8 cellular contexts compared by ENCODE assay signal in genomic region chr6:116666869-116667268, GRCh38. TPM values are rescaled to one million over a fixed set of nuclear protein-coding genes. Genes with fewer than 3 reads are reported as not detected.
DNase-seq lines count a peak whose midpoint lies in the region; ATAC-seq, FAIRE-seq and TF ChIP-seq lines count a peak whose summit lies in the region.

No MANE protein-coding gene starts in this region.

- peaks cover 17% of the 10 kb centered on the region for H3K36me3 Mint-ChIP-seq in CD4-positive, CD25-positive, alpha-beta regulatory T cell

- no peaks in the 10 kb centered on the region for H3K9me1 ChIP-seq in K562 (ENCODE audit: control insufficient read depth, insufficient read depth, low read length)

- no peak for TF ChIP-seq CTCF in K562 (IDR thresholded peaks at IDR 0.05 in 2 of 3, conservative IDR thresholded peaks at IDR 0.05 in 1 of 3; ENCODE audit: insufficient read depth in 2 of 3, low read depth in 1 of 3, low read length in 3 of 3)

- H3K27me3 ChIP-seq in CD4-positive, CD25-positive, alpha-beta regulatory T cell (ENCODE audit: control insufficient read depth, insufficient read depth, low read length): no peaks in the 10 kb centered on the region
- H3K27me3 ChIP-seq in K562 (ENCODE audit: control insufficient read depth in 2 of 2, insufficient read depth in 2 of 2, low read length in 2 of 2): no peaks in the 10 kb centered on the region

- BruUV-seq in K562 (replicated peaks; lab: Mats Ljungman, UMichigan): no TSS peak

- TF ChIP-seq EP300 in K562 (IDR thresholded peaks at IDR 0.05; ENCODE audit: low read length): no peak; the same call in 1 of the 2 replicates

- peak overlapping the region; percentile 80 for H3K4me2 ChIP-seq in K562 (ENCODE audit: insufficient read depth, low read length)

- H3K9ac ChIP-seq in K562 (ENCODE audit: insufficient read depth in 1 of 2, low read depth in 2 of 2, low read length in 2 of 2): peak overlapping the region in 1 of 2 experiments; percentile 86; a peak in 3 of 4 replicates

- no peak overlapping the region for H2AFZ ChIP-seq in K562 (ENCODE audit: low read depth, low read length)

- H3K4me3 ChIP-seq in CD4-positive, CD25-positive, alpha-beta regulatory T cell (ENCODE audit: low read depth, low read length): peak overlapping the region; percentile 38
- peak overlapping the region; percentile 41 for H3K4me3 ChIP-seq in K562

- H3K27me3 Mint-ChIP-seq in CD4-positive, CD25-positive, alpha-beta regulatory T cell: peaks cover 14% of the 10 kb centered on the region

- peaks cover 35% of the 10 kb centered on the region for H3K4me1 ChIP-seq in CD4-positive, CD25-positive, alpha-beta regulatory T cell (ENCODE audit: control insufficient read depth, insufficient read depth, low read length, poor library complexity, severe bottlenecking)
- H3K4me1 ChIP-seq in K562 (replicated peaks in 1 of 2; ENCODE audit: control insufficient read depth in 2 of 2, insufficient read depth in 2 of 2, low read length in 2 of 2): peaks cover 5 to 7% of the 10 kb centered on the region in 2 experiments; a peak in 4 of 5 replicates

- peak; percentile 56 for FAIRE-seq in K562 (lab: Jason Lieb, UNC)

- no peaks in the 10 kb centered on the region for H3K9me3 Mint-ChIP-seq in CD4-positive, CD25-positive, alpha-beta regulatory T cell

- POLR2A ChIA-PET in K562 (lab: Yijun Ruan, JAX) (interaction anchor here (0.6 to 2.7 kb wide), 4 partner anchors 15 to 891 kb away, joined by 3 to 15 read pairs (median 4); partner anchors contain the start of gene KPNA5), HEK293T (lab: Yijun Ruan, JAX) (interaction anchor here (0.8 to 0.9 kb wide), 2 partner anchors 13 to 50 kb away, joined by 3 to 4 read pairs; partner anchors contain the start of gene RSPH4A)

- in situ Hi-C loops in K562 (cut with MboI): no loop called here

- H3K27ac Mint-ChIP-seq in CD4-positive, CD25-positive, alpha-beta regulatory T cell: peak overlapping the region in 1 of 3 donors; percentile 16

- no peaks in the 10 kb centered on the region for H3K36me3 ChIP-seq in CD4-positive, CD25-positive, alpha-beta regulatory T cell (ENCODE audit: control insufficient read depth, insufficient read depth, low read length)
- peaks cover 3% of the 10 kb centered on the region; the same call in 2 of the 3 replicates for H3K36me3 ChIP-seq in K562 (ENCODE audit: control insufficient read depth, insufficient read depth, low read length)

- H3K4me1 Mint-ChIP-seq in CD4-positive, CD25-positive, alpha-beta regulatory T cell: peaks cover 27 to 63% (median 51%) of the 10 kb centered on the region in 4 donors

- H3K4me3 Mint-ChIP-seq in CD4-positive, CD25-positive, alpha-beta regulatory T cell: peak overlapping the region; percentile 29 to 98 (median 48)

- ATAC-seq in CD4-positive, CD25-positive, alpha-beta regulatory T cell (ENCODE audit: low read depth in 2 of 2): no peak
- ATAC-seq in GM19452 (IDR thresholded peaks at IDR 0.05; ENCODE audit: unreplicated experiment) (peak; percentile 36), HG03439 (IDR thresholded peaks at IDR 0.05; ENCODE audit: unreplicated experiment) (peak; percentile 52), K562 (peak; percentile 58)

- WGBS in K562 (ENCODE audit: insufficient coverage, low coverage, missing lambda C conversion rate): 0% methylated on average over 1 of the region's 1 CpG

- peaks cover 68% of the 10 kb centered on the region for H3K79me2 ChIP-seq in K562 (ENCODE audit: control insufficient read depth, insufficient read depth, low read length)

- intact Hi-C loops in K562 (cut with micrococcal nuclease): loop anchor here (1.0 to 2.0 kb wide), 2 partner anchors 14 to 390 kb away; partner anchors contain the start of gene KPNA5

- CTCF ChIA-PET in K562 (lab: Yijun Ruan, JAX; ENCODE audit: low intra/inter-chr PET ratio): no interaction called here
- CTCF ChIA-PET in HEK293T (lab: Yijun Ruan, JAX): no interaction called here

- no peaks in the 10 kb centered on the region for H3K9me3 ChIP-seq in CD4-positive, CD25-positive, alpha-beta regulatory T cell (ENCODE audit: control insufficient read depth in 2 of 2, low read length in 2 of 2)
- H3K9me3 ChIP-seq in K562 (replicated peaks; ENCODE audit: control insufficient read depth, insufficient read depth, low read depth, low read length): no peaks in the 10 kb centered on the region

- no peak overlapping the region for H3K27ac ChIP-seq in CD4-positive, CD25-positive, alpha-beta regulatory T cell (ENCODE audit: insufficient read depth, low read length, poor library complexity, severe bottlenecking)
- H3K27ac ChIP-seq in K562 (ENCODE audit: extremely low read depth, low read depth, low read length): peak overlapping the region; percentile 83

- no peak for TF ChIP-seq POLR2A in K562 (conservative IDR thresholded peaks at IDR 0.05)

- H4K20me1 ChIP-seq in K562 (replicated peaks; ENCODE audit: control insufficient read depth, insufficient read depth, low read length): no peaks in the 10 kb centered on the region

- TF ChIP-seq RAD21 in K562 (CRISPR knock-in tag; conservative IDR thresholded peaks at IDR 0.05 in 1 of 2, IDR thresholded peaks at IDR 0.05 in 1 of 2): no peak

- DNase-seq in CD4-positive, CD25-positive, alpha-beta regulatory T cell: peak in 1 of 3 donors; percentile 53
- DNase-seq in K562 (ENCODE audit: extremely low read depth in 1 of 4, low spot score in 3 of 4) (peak in 1 of 4 experiments; percentile 28), NCI-H2107 (lab: John Stamatoyannopoulos, UW) (no peak), HEK293T (ENCODE audit: extremely low spot score) (no peak), NCI-H2171 treated with DMSO at 0.1 percent for 48 hours (lab: John Stamatoyannopoulos, UW) (no peak), dermis blood vessel endothelial cell (no peak)

RNA-seq across cellular contexts. Expression of gene ZUP1, which starts 1.7 kb away (rescaled TPM):
- total RNA-seq in CD4-positive, CD25-positive, alpha-beta regulatory T cell: 16.3 TPM
- 1 to 10 TPM; 5.9 to 7.5 (median 6.6) TPM for polyA plus RNA-seq in CD4-positive, CD25-positive, alpha-beta regulatory T cell
- 23.4 and 99.7 TPM in 2 replicates for total RNA-seq in K562 (2011; cell fraction: chromatin; rRNA removed; ENCODE audit: low replicate concordance)
- total RNA-seq in K562 (2011; cell fraction: nucleolus; rRNA removed): 12.8 and 18.8 TPM in 2 replicates
- 23.4 and 26.0 TPM in 2 replicates for total RNA-seq in K562 (2011; cell fraction: nucleoplasm; rRNA removed)
- 18.3 and 19.1 TPM in 2 replicates for total RNA-seq in K562 (2014; rRNA removed)
- total RNA-seq in K562 (2014; rRNA removed; fragmentation: Illumina TruSeq; extraction: Trizol): 37.7 and 42.9 TPM in 2 replicates
- 28.6 and 31.8 TPM in 2 replicates for total RNA-seq in K562 (2015; rRNA removed; fragmentation: Illumina TruSeq; extraction: Trizol)
- total RNA-seq in K562 (2021): 20.1 and 25.6 TPM in 2 replicates
- polyA plus RNA-seq in K562 (2011; rRNA removed): 35.8 and 39.3 TPM in 2 replicates
- polyA plus RNA-seq in K562 (2011; cell fraction: cytosol; rRNA removed): 4.5 and 8.0 TPM in 2 replicates
- polyA plus RNA-seq in K562 (2011; cell fraction: nucleus; rRNA removed): 31.8 and 55.7 TPM in 2 replicates
- 13.7 and 17.0 TPM in 2 replicates for polyA plus RNA-seq in K562 (2012)
- 27.2 and 31.3 TPM in 2 replicates for polyA plus RNA-seq in K562 (2014; fragmentation: Illumina TruSeq; extraction: Trizol)
- polyA plus RNA-seq in K562 (2014; fragmentation: Nextera tagmentation; extraction: Ambion mirVana): 10 to 100 TPM; 11.8 to 16.2 TPM
- polyA plus RNA-seq in K562 (2014; rRNA removed): 27.5 and 29.7 TPM in 2 replicates
- 23.9 and 31.9 TPM in 2 replicates for polyA minus RNA-seq in K562 (2011; rRNA and poly(A)+ RNA removed)
- 11.1 and 11.2 TPM in 2 replicates for polyA minus RNA-seq in K562 (2011; cell fraction: cytosol; rRNA and poly(A)+ RNA removed)
- polyA minus RNA-seq in K562 (2011; cell fraction: nucleus; rRNA and poly(A)+ RNA removed): 22.1 and 40.3 TPM in 2 replicates
- total RNA-seq in dermis blood vessel endothelial cell: 21.6 and 22.8 TPM in 2 replicates

RNA-seq across cellular contexts. Expression of gene KPNA5, which starts 14.1 kb away (rescaled TPM):
- total RNA-seq in CD4-positive, CD25-positive, alpha-beta regulatory T cell: 28.4 TPM
- 10 to 100 TPM; 11.6 to 13.1 (median 12.0) TPM for polyA plus RNA-seq in CD4-positive, CD25-positive, alpha-beta regulatory T cell
- 4.2 and 13.2 TPM in 2 replicates for total RNA-seq in K562 (2011; cell fraction: chromatin; rRNA removed; ENCODE audit: low replicate concordance)
- 1.2 and 1.3 TPM in 2 replicates for total RNA-seq in K562 (2011; cell fraction: nucleolus; rRNA removed)
- 2.1 and 3.7 TPM in 2 replicates for total RNA-seq in K562 (2011; cell fraction: nucleoplasm; rRNA removed)
- 5.4 and 6.3 TPM in 2 replicates for total RNA-seq in K562 (2014; rRNA removed)
- 9.3 and 9.5 TPM in 2 replicates for total RNA-seq in K562 (2014; rRNA removed; fragmentation: Illumina TruSeq; extraction: Trizol)
- 9.0 and 10.3 TPM in 2 replicates for total RNA-seq in K562 (2015; rRNA removed; fragmentation: Illumina TruSeq; extraction: Trizol)
- total RNA-seq in K562 (2021): 6.5 and 7.5 TPM in 2 replicates
- 5.2 and 7.0 TPM in 2 replicates for polyA plus RNA-seq in K562 (2011; rRNA removed)
- polyA plus RNA-seq in K562 (2011; cell fraction: cytosol; rRNA removed): 0.76 and 2.3 TPM in 2 replicates
- 3.3 and 4.0 TPM in 2 replicates for polyA plus RNA-seq in K562 (2011; cell fraction: nucleus; rRNA removed)
- 2.9 and 3.0 TPM in 2 replicates for polyA plus RNA-seq in K562 (2012)
- 6.5 and 6.9 TPM in 2 replicates for polyA plus RNA-seq in K562 (2014; fragmentation: Illumina TruSeq; extraction: Trizol)
- 1 to 10 TPM; 3.2 to 3.3 TPM for polyA plus RNA-seq in K562 (2014; fragmentation: Nextera tagmentation; extraction: Ambion mirVana)
- polyA plus RNA-seq in K562 (2014; rRNA removed): 3.7 and 4.5 TPM in 2 replicates
- 10.0 and 13.8 TPM in 2 replicates for polyA minus RNA-seq in K562 (2011; rRNA and poly(A)+ RNA removed)
- 3.7 and 5.6 TPM in 2 replicates for polyA minus RNA-seq in K562 (2011; cell fraction: cytosol; rRNA and poly(A)+ RNA removed)
- polyA minus RNA-seq in K562 (2011; cell fraction: nucleus; rRNA and poly(A)+ RNA removed): 2.7 and 3.4 TPM in 2 replicates
- 16.1 and 17.4 TPM in 2 replicates for total RNA-seq in dermis blood vessel endothelial cell

RNA-seq across cellular contexts. Expression of gene RSPH4A, which starts 50.6 kb away (rescaled TPM):
- 0.52 TPM for total RNA-seq in CD4-positive, CD25-positive, alpha-beta regulatory T cell
- under 1 TPM in 1 of 4 donors, not detected in 3; 0.08 TPM for polyA plus RNA-seq in CD4-positive, CD25-positive, alpha-beta regulatory T cell
- 0.18 TPM in 1 of 2 replicates, not detected in the other for total RNA-seq in K562 (2011; cell fraction: chromatin; rRNA removed; ENCODE audit: low replicate concordance)
- total RNA-seq in K562 (2011; cell fraction: nucleolus; rRNA removed): not detected in 2 replicates
- total RNA-seq in K562 (2011; cell fraction: nucleoplasm; rRNA removed): 0.46 TPM in 1 of 2 replicates, not detected in the other
- total RNA-seq in K562 (2014; rRNA removed): 0.14 TPM in 1 of 2 replicates, not detected in the other
- 0.11 and 0.32 TPM in 2 replicates for total RNA-seq in K562 (2014; rRNA removed; fragmentation: Illumina TruSeq; extraction: Trizol)
- 0.29 and 0.30 TPM in 2 replicates for total RNA-seq in K562 (2015; rRNA removed; fragmentation: Illumina TruSeq; extraction: Trizol)
- 0.11 TPM in 2 replicates for total RNA-seq in K562 (2021)
- 0.04 and 0.19 TPM in 2 replicates for polyA plus RNA-seq in K562 (2011; rRNA removed)
- 0.10 TPM in 1 of 2 replicates, not detected in the other for polyA plus RNA-seq in K562 (2011; cell fraction: cytosol; rRNA removed)
- 0.33 and 0.42 TPM in 2 replicates for polyA plus RNA-seq in K562 (2011; cell fraction: nucleus; rRNA removed)
- 0.12 and 0.24 TPM in 2 replicates for polyA plus RNA-seq in K562 (2012)
- polyA plus RNA-seq in K562 (2014; fragmentation: Illumina TruSeq; extraction: Trizol): 0.29 and 0.30 TPM in 2 replicates
- polyA plus RNA-seq in K562 (2014; fragmentation: Nextera tagmentation; extraction: Ambion mirVana): under 1 TPM; 0.07 to 0.08 TPM
- polyA plus RNA-seq in K562 (2014; rRNA removed): 0.03 and 0.15 TPM in 2 replicates
- polyA minus RNA-seq in K562 (2011; rRNA and poly(A)+ RNA removed): 0.14 and 0.15 TPM in 2 replicates
- polyA minus RNA-seq in K562 (2011; cell fraction: cytosol; rRNA and poly(A)+ RNA removed): not detected in 2 replicates
- polyA minus RNA-seq in K562 (2011; cell fraction: nucleus; rRNA and poly(A)+ RNA removed): 0.13 and 0.33 TPM in 2 replicates
- 0.47 and 0.68 TPM in 2 replicates for total RNA-seq in dermis blood vessel endothelial cell

Comparison
In these comparisons a context has a peak if more than half of its experiments do, and no peak if none do; other contexts are left out.
1. ATAC-seq: peak in GM19452 (single experiment), HG03439 (single experiment) and K562 (single experiment); none in CD4-positive, CD25-positive, alpha-beta regulatory T cell (0 of 2).